In genomic region chr20:60718743-60719142, GRCh38 we compare ENCODE assay signal across 19 cellular contexts.
DNase-seq lines count a peak whose midpoint lies in the region; ATAC-seq and TF ChIP-seq lines count a peak whose summit lies in the region.
"Had no signal": no experiment of that assay in that cellular context is flagged by ENCODE, and none has a peak within 500 bp of the region (broad histone marks: within the 10 kb centered on the region; RNA-seq: fewer than 3 reads in every experiment).

No MANE protein-coding gene starts in this region.

- no peak overlapping the region for H3K4me3 ChIP-seq in H7 (ENCODE audit: insufficient read depth, low read depth, low read length)
- H3K4me3 ChIP-seq in Panc1 (ENCODE audit: low read depth in 2 of 2, low read length in 2 of 2), result no peak overlapping the region
- H3K4me3 ChIP-seq: pancreas, spleen had no signal

- H3K4me3 Mint-ChIP-seq in natural killer cell, result no peak overlapping the region
- H3K4me3 Mint-ChIP-seq: activated naive CD4-positive, alpha-beta T cell treated with anti-CD3 and anti-CD28 coated beads, Interleukin-2, amount 50 U/mL, for 24 hours; brain had no signal

- intact Hi-C loops in Panc1 (cut with micrococcal nuclease; ENCODE audit: unreplicated experiment) (no loop called here), natural killer cell (cut with micrococcal nuclease) (no loop called here)

- TF ChIP-seq CTCF in Panc1 (IDR thresholded peaks at IDR 0.05), result 0 out of 2 replicates have a peak, but pooled peaks have one; percentile 5
- no peak for TF ChIP-seq CTCF in natural killer cell (IDR thresholded peaks at IDR 0.05)
- TF ChIP-seq CTCF in GM10266 (IDR thresholded peaks at IDR 0.05; ENCODE audit: control insufficient read depth, insufficient read depth, low read depth, missing control alignments), result no peak

- H3K9me3 ChIP-seq in Panc1 (ENCODE audit: control insufficient read depth, insufficient read depth, low read depth, low read length), result no peaks in the 10 kb centered on the region
- H3K9me3 ChIP-seq: pancreas, spleen had no signal

- no peak overlapping the region for H3K27ac Mint-ChIP-seq in natural killer cell
- H3K27ac Mint-ChIP-seq: activated naive CD4-positive, alpha-beta T cell treated with anti-CD3 and anti-CD28 coated beads, Interleukin-2, amount 50 U/mL, for 24 hours had no signal

- in situ Hi-C loops in Panc1 (cut with HindIII; ENCODE audit: low pct_unique_long_range_greater_than_20kb, low sequenced_read_pairs), result no loop called here

- H3K9me3 Mint-ChIP-seq in natural killer cell, result no peaks in the 10 kb centered on the region
- H3K9me3 Mint-ChIP-seq: activated naive CD4-positive, alpha-beta T cell treated with anti-CD3 and anti-CD28 coated beads, Interleukin-2, amount 50 U/mL, for 24 hours had no signal

- no peaks in the 10 kb centered on the region for H3K4me1 Mint-ChIP-seq in natural killer cell
- H3K4me1 Mint-ChIP-seq: activated naive CD4-positive, alpha-beta T cell treated with anti-CD3 and anti-CD28 coated beads, Interleukin-2, amount 50 U/mL, for 24 hours had no signal

- peak; percentile 26 for DNase-seq in DMS53 (lab: John Stamatoyannopoulos, UW)
- DNase-seq in DMS53 treated with DMSO at 0.1 percent for 48 hours (lab: John Stamatoyannopoulos, UW; ENCODE audit: unreplicated experiment), result no peak
- DNase-seq in H7, result peak; percentile 61
- no peak for DNase-seq in Panc1 (ENCODE audit: low read depth, low spot score)
- peak; percentile 73 for DNase-seq in iPS-NIHi7 (ENCODE audit: extremely low spot score)
- no peak for DNase-seq in natural killer cell
- no peak for DNase-seq in activated T-cell treated with anti-CD3 and anti-CD28 coated beads, Interleukin-2, amount 50 U/mL, for 1 hour
- DNase-seq in GM10266 (ENCODE audit: extremely low spot score), result no peak
- DNase-seq: activated CD8-positive, alpha-beta memory T cell treated with anti-CD3 and anti-CD28 coated beads, Interleukin-2, amount 50 U/mL, for 4 hours; hippocampal formation; NCI-H1048; NCI-H2227 treated with DMSO at 0.1 percent for 48 hours; OCI-M1; pancreas; spleen had no signal

- H3K36me3 ChIP-seq in H7 (replicated peaks; ENCODE audit: control insufficient read depth, insufficient read depth, low read length) (no peaks in the 10 kb centered on the region), Panc1 (ENCODE audit: control insufficient read depth, insufficient read depth, low read length) (no peaks in the 10 kb centered on the region)
- H3K36me3 ChIP-seq: pancreas, spleen had no signal

- BruUV-seq in Panc1 (replicated peaks; lab: Mats Ljungman, UMichigan), result no TSS peak

- H3K27me3 ChIP-seq in H7 (ENCODE audit: control insufficient read depth, insufficient read depth, low read length) (no peaks in the 10 kb centered on the region), Panc1 (ENCODE audit: control insufficient read depth, insufficient read depth, low read length) (no peaks in the 10 kb centered on the region; the same call in 1 of the 2 replicates)

- H3K4me1 ChIP-seq in Panc1 (ENCODE audit: control insufficient read depth, insufficient read depth, low read length), result no peaks in the 10 kb centered on the region
- H3K4me1 ChIP-seq: pancreas, spleen had no signal

- H3K27me3 Mint-ChIP-seq in natural killer cell (ENCODE audit: low read depth in 2 of 2), result peaks cover 8 to 32% of the 10 kb centered on the region in 2 donors

- ATAC-seq in Panc1 (no peak), natural killer cell (no peak)
- ATAC-seq: left lobe of liver, pancreas had no signal

- no peaks in the 10 kb centered on the region for H3K36me3 Mint-ChIP-seq in natural killer cell
- H3K36me3 Mint-ChIP-seq: activated naive CD4-positive, alpha-beta T cell treated with anti-CD3 and anti-CD28 coated beads, Interleukin-2, amount 50 U/mL, for 24 hours; brain had no signal

- CTCF ChIA-PET in Panc1 (lab: Charles Lee), result no interaction called here

- POLR2A ChIA-PET in Panc1 (lab: Charles Lee), result no interaction called here

- H3K27ac ChIP-seq in Panc1 (ENCODE audit: low read length), result no peak overlapping the region
- H3K27ac ChIP-seq: pancreas, spleen, VCaP had no signal

Comparison
In these comparisons a context has a peak if more than half of its experiments do, and no peak if none do; other contexts are left out.
1. DNase-seq: peak in DMS53 (single experiment), H7 (single experiment) and iPS-NIHi7 (single experiment); none in DMS53 treated with DMSO at 0.1 percent for 48 hours (single experiment), Panc1 (single experiment), natural killer cell (single experiment), activated T-cell treated with anti-CD3 and anti-CD28 coated beads, Interleukin-2, amount 50 U/mL, for 1 hour (single experiment) and GM10266 (single experiment).